Comparison of ENCODE assay signal across 1 cellular context in the genomic region with DNA sequence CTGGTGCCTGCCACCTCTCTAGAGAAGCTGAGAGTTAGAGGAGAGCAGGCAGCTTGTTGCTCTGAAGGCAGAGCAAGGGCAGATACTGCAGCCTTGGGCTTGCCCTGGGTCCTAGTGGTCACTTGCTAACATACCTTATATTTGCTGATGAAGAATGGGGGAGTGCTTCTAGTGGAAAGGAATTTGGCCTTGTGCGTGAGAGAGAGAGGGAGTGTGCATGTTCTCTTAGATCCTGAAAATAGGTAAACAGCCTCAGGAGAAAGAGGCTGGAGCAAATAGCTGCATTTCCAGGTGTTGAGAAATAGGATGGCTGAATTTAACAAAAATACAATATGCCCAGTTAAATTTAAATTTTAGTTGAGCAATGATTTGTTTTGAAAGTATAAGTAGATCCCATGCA.
TF ChIP-seq lines count a peak whose summit lies in the region.

No MANE protein-coding gene starts in this region.

TF ChIP-seq in HepG2, 621 proteins besides CTCF, POLR2A, EP300 and RAD21 (continued from another document and continues in another):
- TF ChIP-seq, protein P1, sequence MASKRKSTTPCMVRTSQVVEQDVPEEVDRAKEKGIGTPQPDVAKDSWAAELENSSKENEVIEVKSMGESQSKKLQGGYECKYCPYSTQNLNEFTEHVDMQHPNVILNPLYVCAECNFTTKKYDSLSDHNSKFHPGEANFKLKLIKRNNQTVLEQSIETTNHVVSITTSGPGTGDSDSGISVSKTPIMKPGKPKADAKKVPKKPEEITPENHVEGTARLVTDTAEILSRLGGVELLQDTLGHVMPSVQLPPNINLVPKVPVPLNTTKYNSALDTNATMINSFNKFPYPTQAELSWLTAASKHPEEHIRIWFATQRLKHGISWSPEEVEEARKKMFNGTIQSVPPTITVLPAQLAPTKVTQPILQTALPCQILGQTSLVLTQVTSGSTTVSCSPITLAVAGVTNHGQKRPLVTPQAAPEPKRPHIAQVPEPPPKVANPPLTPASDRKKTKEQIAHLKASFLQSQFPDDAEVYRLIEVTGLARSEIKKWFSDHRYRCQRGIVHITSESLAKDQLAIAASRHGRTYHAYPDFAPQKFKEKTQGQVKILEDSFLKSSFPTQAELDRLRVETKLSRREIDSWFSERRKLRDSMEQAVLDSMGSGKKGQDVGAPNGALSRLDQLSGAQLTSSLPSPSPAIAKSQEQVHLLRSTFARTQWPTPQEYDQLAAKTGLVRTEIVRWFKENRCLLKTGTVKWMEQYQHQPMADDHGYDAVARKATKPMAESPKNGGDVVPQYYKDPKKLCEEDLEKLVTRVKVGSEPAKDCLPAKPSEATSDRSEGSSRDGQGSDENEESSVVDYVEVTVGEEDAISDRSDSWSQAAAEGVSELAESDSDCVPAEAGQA (IDR thresholded peaks at IDR 0.05; ENCODE audit: low read depth), result 0 out of 2 replicates have a peak, but pooled peaks have one; percentile 30
- TF ChIP-seq, protein P1 (CRISPR knock-in tag; IDR thresholded peaks at IDR 0.05; ENCODE audit: borderline replicate concordance), result no peak
- TF ChIP-seq MIER2 (CRISPR knock-in tag; IDR thresholded peaks at IDR 0.05) (peak; percentile 64; the same call in 1 of the 2 replicates), SIX4 (CRISPR knock-in tag; IDR thresholded peaks at IDR 0.05) (peak; percentile 81), ZNF775 (CRISPR knock-in tag; IDR thresholded peaks at IDR 0.05; ENCODE audit: borderline replicate concordance) (no peak), NFIC (IDR thresholded peaks at IDR 0.05; ENCODE audit: low read length) (peak; percentile 69), ZSCAN20 (CRISPR knock-in tag; IDR thresholded peaks at IDR 0.05; ENCODE audit: borderline replicate concordance) (no peak), NFYB (CRISPR knock-in tag; IDR thresholded peaks at IDR 0.05) (no peak), FOXK1 (CRISPR knock-in tag; IDR thresholded peaks at IDR 0.05; ENCODE audit: borderline replicate concordance, low read depth) (peak; percentile 82; the same call in 1 of the 2 replicates), ZFP37 (CRISPR knock-in tag; IDR thresholded peaks at IDR 0.05; ENCODE audit: borderline replicate concordance) (no peak), NR2C2 (CRISPR knock-in tag; IDR thresholded peaks at IDR 0.05; ENCODE audit: borderline replicate concordance) (no peak), NFKBIZ (CRISPR knock-in tag; IDR thresholded peaks at IDR 0.05) (no peak; the same call in 1 of the 2 replicates), ZNF432 (CRISPR knock-in tag; IDR thresholded peaks at IDR 0.05; ENCODE audit: borderline replicate concordance) (no peak), ZNF768 (CRISPR knock-in tag; IDR thresholded peaks at IDR 0.05) (no peak), SSRP1 (CRISPR knock-in tag; IDR thresholded peaks at IDR 0.05) (peak; percentile 57; the same call in 1 of the 2 replicates), ZNF790 (CRISPR knock-in tag; IDR thresholded peaks at IDR 0.05; ENCODE audit: borderline replicate concordance) (no peak), ZNF17 (CRISPR knock-in tag; IDR thresholded peaks at IDR 0.05) (0 out of 2 replicates have a peak, but pooled peaks have one; percentile 54), ZNF619 (CRISPR knock-in tag; IDR thresholded peaks at IDR 0.05) (no peak), ZNF713 (CRISPR knock-in tag; IDR thresholded peaks at IDR 0.05) (no peak), THAP11 (CRISPR knock-in tag; IDR thresholded peaks at IDR 0.05) (peak; percentile 70), MIXL1 (CRISPR knock-in tag; IDR thresholded peaks at IDR 0.05) (peak; percentile 81; the same call in 1 of the 2 replicates), ZFP1 (CRISPR knock-in tag; IDR thresholded peaks at IDR 0.05) (peak; percentile 89; the same call in 1 of the 2 replicates), NRL (CRISPR knock-in tag; IDR thresholded peaks at IDR 0.05; ENCODE audit: borderline replicate concordance) (no peak), MBD4 (IDR thresholded peaks at IDR 0.05; ENCODE audit: borderline replicate concordance, low read length) (no peak), TCF7 (IDR thresholded peaks at IDR 0.05; ENCODE audit: low read depth) (peak; percentile 92), ZSCAN21 (CRISPR knock-in tag; IDR thresholded peaks at IDR 0.05; ENCODE audit: borderline replicate concordance) (peak; percentile 56; the same call in 1 of the 2 replicates), ZNF589 (CRISPR knock-in tag; conservative IDR thresholded peaks at IDR 0.05) (no peak), ZIK1 (CRISPR knock-in tag; IDR thresholded peaks at IDR 0.05; ENCODE audit: borderline replicate concordance, low read depth) (no peak; the same call in 1 of the 2 replicates), ZFP62 (CRISPR knock-in tag; IDR thresholded peaks at IDR 0.05) (no peak), ZNF329 (CRISPR knock-in tag; IDR thresholded peaks at IDR 0.05; ENCODE audit: low read depth) (no peak), ZNF263 (CRISPR knock-in tag; IDR thresholded peaks at IDR 0.05) (no peak), ZNF644 (CRISPR knock-in tag; IDR thresholded peaks at IDR 0.05; ENCODE audit: low read depth) (peak; percentile 96), PAF1 (CRISPR knock-in tag; IDR thresholded peaks at IDR 0.05) (no peak), ZNF776 (CRISPR knock-in tag; IDR thresholded peaks at IDR 0.05) (no peak), MAFG (CRISPR knock-in tag; IDR thresholded peaks at IDR 0.05) (no peak), GABPA (IDR thresholded peaks at IDR 0.05; ENCODE audit: low read depth, low read length) (no peak), GABPA (CRISPR knock-in tag; IDR thresholded peaks at IDR 0.05; ENCODE audit: low read depth) (no peak)
- TF ChIP-seq, protein P2, sequence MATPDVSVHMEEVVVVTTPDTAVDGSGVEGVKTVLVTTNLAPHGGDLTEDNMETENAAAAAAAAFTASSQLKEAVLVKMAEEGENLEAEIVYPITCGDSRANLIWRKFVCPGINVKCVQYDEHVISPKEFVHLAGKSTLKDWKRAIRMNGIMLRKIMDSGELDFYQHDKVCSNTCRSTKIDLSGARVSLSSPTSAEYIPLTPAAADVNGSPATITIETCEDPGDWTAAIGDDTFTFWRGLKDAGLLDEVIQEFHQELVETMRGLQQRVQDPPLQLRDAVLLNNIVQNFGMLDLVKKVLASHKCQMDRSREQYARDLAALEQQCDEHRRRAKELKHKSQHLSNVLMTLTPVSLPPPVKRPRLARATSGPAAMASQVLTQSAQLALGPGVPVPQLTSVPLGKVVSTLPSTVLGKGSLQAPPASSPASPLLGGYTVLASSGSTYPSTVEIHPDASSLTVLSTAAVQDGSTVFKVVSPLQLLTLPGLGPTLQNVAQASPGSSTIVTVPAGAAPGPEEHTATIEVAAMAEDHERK (CRISPR knock-in tag; IDR thresholded peaks at IDR 0.05; ENCODE audit: low read depth), result no peak
- TF ChIP-seq, protein P3, sequence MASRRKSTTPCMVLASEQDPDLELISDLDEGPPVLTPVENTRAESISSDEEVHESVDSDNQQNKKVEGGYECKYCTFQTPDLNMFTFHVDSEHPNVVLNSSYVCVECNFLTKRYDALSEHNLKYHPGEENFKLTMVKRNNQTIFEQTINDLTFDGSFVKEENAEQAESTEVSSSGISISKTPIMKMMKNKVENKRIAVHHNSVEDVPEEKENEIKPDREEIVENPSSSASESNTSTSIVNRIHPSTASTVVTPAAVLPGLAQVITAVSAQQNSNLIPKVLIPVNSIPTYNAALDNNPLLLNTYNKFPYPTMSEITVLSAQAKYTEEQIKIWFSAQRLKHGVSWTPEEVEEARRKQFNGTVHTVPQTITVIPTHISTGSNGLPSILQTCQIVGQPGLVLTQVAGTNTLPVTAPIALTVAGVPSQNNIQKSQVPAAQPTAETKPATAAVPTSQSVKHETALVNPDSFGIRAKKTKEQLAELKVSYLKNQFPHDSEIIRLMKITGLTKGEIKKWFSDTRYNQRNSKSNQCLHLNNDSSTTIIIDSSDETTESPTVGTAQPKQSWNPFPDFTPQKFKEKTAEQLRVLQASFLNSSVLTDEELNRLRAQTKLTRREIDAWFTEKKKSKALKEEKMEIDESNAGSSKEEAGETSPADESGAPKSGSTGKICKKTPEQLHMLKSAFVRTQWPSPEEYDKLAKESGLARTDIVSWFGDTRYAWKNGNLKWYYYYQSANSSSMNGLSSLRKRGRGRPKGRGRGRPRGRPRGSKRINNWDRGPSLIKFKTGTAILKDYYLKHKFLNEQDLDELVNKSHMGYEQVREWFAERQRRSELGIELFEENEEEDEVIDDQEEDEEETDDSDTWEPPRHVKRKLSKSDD (CRISPR knock-in tag; IDR thresholded peaks at IDR 0.05; ENCODE audit: low read depth), result 0 out of 2 replicates have a peak, but pooled peaks have one; percentile 78
- TF ChIP-seq, protein P4, sequence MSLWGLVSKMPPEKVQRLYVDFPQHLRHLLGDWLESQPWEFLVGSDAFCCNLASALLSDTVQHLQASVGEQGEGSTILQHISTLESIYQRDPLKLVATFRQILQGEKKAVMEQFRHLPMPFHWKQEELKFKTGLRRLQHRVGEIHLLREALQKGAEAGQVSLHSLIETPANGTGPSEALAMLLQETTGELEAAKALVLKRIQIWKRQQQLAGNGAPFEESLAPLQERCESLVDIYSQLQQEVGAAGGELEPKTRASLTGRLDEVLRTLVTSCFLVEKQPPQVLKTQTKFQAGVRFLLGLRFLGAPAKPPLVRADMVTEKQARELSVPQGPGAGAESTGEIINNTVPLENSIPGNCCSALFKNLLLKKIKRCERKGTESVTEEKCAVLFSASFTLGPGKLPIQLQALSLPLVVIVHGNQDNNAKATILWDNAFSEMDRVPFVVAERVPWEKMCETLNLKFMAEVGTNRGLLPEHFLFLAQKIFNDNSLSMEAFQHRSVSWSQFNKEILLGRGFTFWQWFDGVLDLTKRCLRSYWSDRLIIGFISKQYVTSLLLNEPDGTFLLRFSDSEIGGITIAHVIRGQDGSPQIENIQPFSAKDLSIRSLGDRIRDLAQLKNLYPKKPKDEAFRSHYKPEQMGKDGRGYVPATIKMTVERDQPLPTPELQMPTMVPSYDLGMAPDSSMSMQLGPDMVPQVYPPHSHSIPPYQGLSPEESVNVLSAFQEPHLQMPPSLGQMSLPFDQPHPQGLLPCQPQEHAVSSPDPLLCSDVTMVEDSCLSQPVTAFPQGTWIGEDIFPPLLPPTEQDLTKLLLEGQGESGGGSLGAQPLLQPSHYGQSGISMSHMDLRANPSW (CRISPR knock-in tag; IDR thresholded peaks at IDR 0.05; ENCODE audit: borderline replicate concordance), result 0 out of 2 replicates have a peak, but pooled peaks have one; percentile 38
- TF ChIP-seq, protein P5, sequence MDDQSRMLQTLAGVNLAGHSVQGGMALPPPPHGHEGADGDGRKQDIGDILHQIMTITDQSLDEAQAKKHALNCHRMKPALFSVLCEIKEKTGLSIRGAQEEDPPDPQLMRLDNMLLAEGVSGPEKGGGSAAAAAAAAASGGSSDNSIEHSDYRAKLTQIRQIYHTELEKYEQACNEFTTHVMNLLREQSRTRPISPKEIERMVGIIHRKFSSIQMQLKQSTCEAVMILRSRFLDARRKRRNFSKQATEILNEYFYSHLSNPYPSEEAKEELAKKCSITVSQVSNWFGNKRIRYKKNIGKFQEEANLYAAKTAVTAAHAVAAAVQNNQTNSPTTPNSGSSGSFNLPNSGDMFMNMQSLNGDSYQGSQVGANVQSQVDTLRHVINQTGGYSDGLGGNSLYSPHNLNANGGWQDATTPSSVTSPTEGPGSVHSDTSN (CRISPR knock-in tag; IDR thresholded peaks at IDR 0.05; ENCODE audit: borderline replicate concordance), result no peak
- TF ChIP-seq, protein P6, sequence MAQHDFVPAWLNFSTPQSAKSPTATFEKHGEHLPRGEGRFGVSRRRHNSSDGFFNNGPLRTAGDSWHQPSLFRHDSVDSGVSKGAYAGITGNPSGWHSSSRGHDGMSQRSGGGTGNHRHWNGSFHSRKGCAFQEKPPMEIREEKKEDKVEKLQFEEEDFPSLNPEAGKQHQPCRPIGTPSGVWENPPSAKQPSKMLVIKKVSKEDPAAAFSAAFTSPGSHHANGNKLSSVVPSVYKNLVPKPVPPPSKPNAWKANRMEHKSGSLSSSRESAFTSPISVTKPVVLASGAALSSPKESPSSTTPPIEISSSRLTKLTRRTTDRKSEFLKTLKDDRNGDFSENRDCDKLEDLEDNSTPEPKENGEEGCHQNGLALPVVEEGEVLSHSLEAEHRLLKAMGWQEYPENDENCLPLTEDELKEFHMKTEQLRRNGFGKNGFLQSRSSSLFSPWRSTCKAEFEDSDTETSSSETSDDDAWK (CRISPR knock-in tag; IDR thresholded peaks at IDR 0.05), result no peak
- TF ChIP-seq, protein P7, sequence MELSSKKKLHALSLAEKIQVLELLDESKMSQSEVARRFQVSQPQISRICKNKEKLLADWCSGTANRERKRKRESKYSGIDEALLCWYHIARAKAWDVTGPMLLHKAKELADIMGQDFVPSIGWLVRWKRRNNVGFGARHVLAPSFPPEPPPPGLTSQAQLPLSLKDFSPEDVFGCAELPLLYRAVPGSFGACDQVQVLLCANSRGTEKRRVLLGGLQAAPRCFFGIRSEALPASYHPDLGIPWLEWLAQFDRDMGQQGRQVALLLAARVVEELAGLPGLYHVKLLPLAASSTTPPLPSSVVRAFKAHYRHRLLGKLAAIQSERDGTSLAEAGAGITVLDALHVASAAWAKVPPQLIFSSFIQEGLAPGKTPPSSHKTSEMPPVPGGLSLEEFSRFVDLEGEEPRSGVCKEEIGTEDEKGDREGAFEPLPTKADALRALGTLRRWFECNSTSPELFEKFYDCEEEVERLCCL (CRISPR knock-in tag; IDR thresholded peaks at IDR 0.05; ENCODE audit: borderline replicate concordance), result no peak
- TF ChIP-seq, protein P8, sequence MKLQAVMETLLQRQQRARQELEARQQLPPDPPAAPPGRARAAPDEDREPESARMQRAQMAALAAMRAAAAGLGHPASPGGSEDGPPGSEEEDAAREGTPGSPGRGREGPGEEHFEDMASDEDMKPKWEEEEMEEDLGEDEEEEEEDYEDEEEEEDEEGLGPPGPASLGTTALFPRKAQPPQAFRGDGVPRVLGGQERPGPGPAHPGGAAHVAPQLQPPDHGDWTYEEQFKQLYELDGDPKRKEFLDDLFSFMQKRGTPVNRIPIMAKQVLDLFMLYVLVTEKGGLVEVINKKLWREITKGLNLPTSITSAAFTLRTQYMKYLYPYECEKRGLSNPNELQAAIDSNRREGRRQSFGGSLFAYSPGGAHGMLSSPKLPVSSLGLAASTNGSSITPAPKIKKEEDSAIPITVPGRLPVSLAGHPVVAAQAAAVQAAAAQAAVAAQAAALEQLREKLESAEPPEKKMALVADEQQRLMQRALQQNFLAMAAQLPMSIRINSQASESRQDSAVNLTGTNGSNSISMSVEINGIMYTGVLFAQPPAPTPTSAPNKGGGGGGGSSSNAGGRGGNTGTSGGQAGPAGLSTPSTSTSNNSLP (IDR thresholded peaks at IDR 0.05; ENCODE audit: low read depth, low read length), result peak; percentile 94
